ENCODE assay signal across 19 cellular contexts in the genomic region with DNA sequence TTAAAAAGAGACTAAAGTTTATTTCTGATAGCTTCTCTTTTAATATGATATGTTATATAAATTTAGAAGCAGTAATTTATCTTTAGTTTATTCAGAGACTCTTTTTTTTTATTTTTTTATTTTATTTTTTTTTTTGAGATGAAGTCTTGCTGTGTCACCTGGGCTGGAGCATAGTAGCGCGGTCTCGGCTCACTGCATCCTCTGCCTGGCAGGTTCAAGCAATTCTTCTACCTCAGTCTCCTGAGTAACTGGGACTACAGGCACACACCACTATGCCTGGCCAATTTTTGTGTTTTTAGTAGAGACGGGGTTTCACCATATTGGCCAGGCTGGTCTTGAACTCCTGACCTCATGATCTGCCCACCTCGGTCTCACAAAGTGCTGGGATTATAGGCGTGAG.
"Had no signal": no experiment of that assay in that cellular context is flagged by ENCODE, and none has a peak within 500 bp of the region (broad histone marks: within the 10 kb centered on the region; RNA-seq: fewer than 3 reads in every experiment).

No MANE protein-coding gene starts in this region.

- H3K4me1 ChIP-seq: breast epithelium, Peyer's patch had no signal

- DNase-seq: activated B cell treated with CpG ODN at 0.5 μM for 24 hours; activated CD4-positive, alpha-beta T cell treated with anti-CD3 and anti-CD28 coated beads for 1 hour; activated CD4-positive, alpha-beta T cell treated with anti-CD3 and anti-CD28 coated beads, Interleukin-2, amount 10 ng/mL, durations not matched to agents 24 days and 14 days; activated CD4-positive, alpha-beta T cell treated with anti-CD3 and anti-CD28 coated beads, Interleukin-2, amount 50 U/mL, for 48 hours; activated CD8-positive, alpha-beta memory T cell treated with anti-CD3 and anti-CD28 coated beads, Interleukin-2, amount 10 ng/mL, durations not matched to agents 7 days and 5 days; activated effector memory CD4-positive, alpha-beta T cell treated with Interleukin-2 at 50 U/mL for 16 hours; activated naive CD4-positive, alpha-beta T cell; activated T-cell treated with anti-CD3 and anti-CD28 coated beads, Interleukin-2, amount 50 U/mL, for 24 hours; aorta; caudate nucleus; KG1; NCI-H1048; NCI-H2029; NCI-H446; NCI-H524; NCI-H82; Peyer's patch; SHP77 had no signal

- H3K27me3 ChIP-seq: breast epithelium, Peyer's patch had no signal

- H3K36me3 ChIP-seq: breast epithelium, Peyer's patch had no signal

- H3K9me3 ChIP-seq: breast epithelium, Peyer's patch had no signal

- H3K4me3 ChIP-seq: breast epithelium, Peyer's patch had no signal

- ATAC-seq: activated CD8-positive, alpha-beta memory T cell treated with anti-CD3 and anti-CD28 coated beads, Interleukin-2, amount 10 ng/mL, durations not matched to agents 7 days and 5 days had no signal

- H3K27ac ChIP-seq: breast epithelium, Peyer's patch had no signal
